In the genomic region with DNA sequence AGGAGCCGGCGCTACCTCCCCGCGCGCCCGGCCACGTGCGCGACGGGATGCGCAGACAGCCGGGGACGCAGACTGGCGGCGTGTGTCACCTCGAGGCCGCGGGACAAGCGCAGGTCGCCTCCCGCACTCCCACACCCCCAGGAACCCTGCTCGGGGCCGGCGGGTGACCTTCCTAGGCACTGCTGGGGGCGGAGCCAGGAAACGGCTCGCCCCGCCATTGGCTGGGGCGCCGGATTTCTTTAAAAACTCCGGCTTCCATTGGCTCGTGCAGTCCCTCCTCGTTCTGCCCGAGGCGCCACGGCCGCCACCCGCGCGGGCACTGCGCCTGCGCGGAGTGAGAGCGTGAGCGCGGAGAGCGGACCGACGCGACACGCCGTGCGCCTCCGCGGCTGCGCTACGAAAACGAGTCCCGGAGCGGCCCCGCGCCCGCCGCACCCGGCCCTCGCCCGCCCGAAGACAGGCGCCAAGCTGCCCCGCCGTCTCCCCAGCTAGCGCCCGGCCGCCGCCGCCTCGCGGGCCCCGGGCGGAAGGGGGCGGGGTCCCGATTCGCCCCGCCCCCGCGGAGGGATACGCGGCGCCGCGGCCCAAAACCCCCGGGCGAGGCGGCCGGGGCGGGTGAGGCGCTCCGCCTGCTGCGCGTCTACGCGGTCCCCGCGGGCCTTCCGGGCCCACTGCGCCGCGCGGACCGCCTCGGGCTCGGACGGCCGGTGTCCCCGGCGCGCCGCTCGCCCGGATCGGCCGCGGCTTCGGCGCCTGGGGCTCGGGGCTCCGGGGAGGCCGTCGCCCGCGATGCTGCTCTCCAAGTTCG, we compare ENCODE assay signal across 8 cellular contexts. TPM values are rescaled to one million over a fixed set of nuclear protein-coding genes. Genes with fewer than 3 reads are reported as not detected.
DNase-seq lines count a peak whose midpoint lies in the region; ATAC-seq and TF ChIP-seq lines count a peak whose summit lies in the region.

A gene (plus strand): TSS at position 614 of the 808 bp plus-strand sequence. CDS start 176 bp downstream, at position 790.

- H3K4me3 ChIP-seq in right atrium auricular region (peak within 1 kb of the TSS; percentile 80 to 83), psoas muscle (peak within 1 kb of the TSS; percentile 86), urinary bladder (ENCODE audit: low read depth, low read length) (peak within 1 kb of the TSS; percentile 90)

- H3K9me3 ChIP-seq in right atrium auricular region = no peaks in the 10 kb centered on the region
- H3K9me3 ChIP-seq in psoas muscle = no peaks in the 10 kb centered on the region

- intact Hi-C loops in T-helper 2 cell treated with Interferon-gamma antibody and Interleukin-4, amounts not matched to agents 100 ng/mL and 5 ng/mL, for 36 hours (cut with micrococcal nuclease) = loop anchor here (1.0 kb wide), 2 partner anchors 24 to 42 kb away; a partner anchor contains a TSS
- intact Hi-C loops in psoas muscle (cut with DNase I) = loop anchor here (2.0 kb wide), 2 partner anchors 24 to 26 kb away; no protein-coding TSS in a partner anchor

- ATAC-seq in GM18502 (IDR thresholded peaks at IDR 0.05; ENCODE audit: poor library complexity, unreplicated experiment) (peak; percentile 54), HG02938 (IDR thresholded peaks at IDR 0.05; ENCODE audit: unreplicated experiment) (peak; percentile 66), psoas muscle (peak; percentile 77 to 80 (median 78))

- DNase-seq in NCI-H187 (lab: John Stamatoyannopoulos, UW) (peak; percentile 46 to 51), anterior cingulate cortex (lab: John Stamatoyannopoulos, UW) (peak; percentile 57 to 96 (median 91)), right atrium auricular region (ENCODE audit: low spot score) (peak; percentile 96), psoas muscle (peak; percentile 95 to 97)

- no peak for TF ChIP-seq CTCF in right atrium auricular region (IDR thresholded peaks at IDR 0.05)
- TF ChIP-seq CTCF in psoas muscle (IDR thresholded peaks at IDR 0.05) = no peak

- H3K36me3 ChIP-seq in right atrium auricular region (peaks cover 30% of the 10 kb centered on the region), psoas muscle (ENCODE audit: insufficient read depth in 1 of 2, low read depth in 1 of 2) (peaks cover 9 to 23% of the 10 kb centered on the region in 2 donors), urinary bladder (ENCODE audit: insufficient read depth) (peaks cover 2% of the 10 kb centered on the region)

- H3K27me3 ChIP-seq in right atrium auricular region (no peaks in the 10 kb centered on the region), psoas muscle (ENCODE audit: insufficient read depth in 3 of 3, low read length in 2 of 3) (no peaks in the 10 kb centered on the region)

- H3K27ac ChIP-seq in right atrium auricular region (peak within 1 kb of the TSS; percentile 96 to 98), psoas muscle (peak within 1 kb of the TSS; percentile 97), urinary bladder (ENCODE audit: low read depth) (peak within 1 kb of the TSS; percentile 96)

- 0 to 1% (median 0%) methylated on average over 54 to 132 of the region's 132 CpGs for WGBS in psoas muscle, 3 donors
- under 1% methylated on average over 132 of the region's 132 CpGs for WGBS in urinary bladder

- H3K4me1 ChIP-seq in right atrium auricular region (peaks cover 0 to 57% of the 10 kb centered on the region in 2 donors), psoas muscle (peaks cover 40% of the 10 kb centered on the region), urinary bladder (ENCODE audit: insufficient read depth) (peaks cover 5% of the 10 kb centered on the region)

RNA-seq across cellular contexts. Expression of the gene that starts here (rescaled TPM):
- total RNA-seq in T-helper 2 cell treated with Interferon-gamma antibody and Interleukin-4, amounts not matched to agents 100 ng/mL and 5 ng/mL, for 36 hours = 52.6 and 52.8 TPM in 2 replicates
- total RNA-seq in right atrium auricular region (10 to 100 TPM; 64.5 to 66.9 TPM), psoas muscle (100 to 1,000 TPM in 2 of 4 donors, 10 to 100 TPM in 2; 40.5 to 128 (median 84.5) TPM), urinary bladder (17.1 TPM)
- polyA plus RNA-seq in psoas muscle (10 to 100 TPM; 66.4 to 84.5 (median 79.0) TPM), urinary bladder (74.5 TPM)

Comparison
In these comparisons a context has a peak if more than half of its experiments do, and no peak if none do; other contexts are left out.
1. Peak in every context shown above with its lines: DNase-seq, ATAC-seq, H3K4me3 ChIP-seq and H3K27ac ChIP-seq.